21 cellular contexts compared by ENCODE assay signal in the genomic region with DNA sequence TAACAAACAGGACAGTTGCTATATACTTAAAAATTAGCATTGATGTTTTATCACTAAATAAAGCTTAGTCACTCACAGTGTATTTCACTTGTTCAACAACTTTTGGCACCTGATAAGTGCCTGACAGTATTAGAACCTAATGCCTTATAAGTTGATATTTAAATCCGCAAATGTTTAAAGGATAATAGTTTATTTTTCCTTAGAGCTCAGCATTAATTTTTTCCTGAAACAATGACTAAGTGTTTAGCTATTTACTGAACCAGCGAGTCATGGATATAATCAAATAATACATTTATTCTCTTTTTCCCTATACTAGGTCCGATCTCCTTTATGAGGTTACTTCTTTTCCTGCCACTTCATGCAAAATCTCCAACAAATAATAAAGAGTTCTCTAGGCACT.
DNase-seq lines count a peak whose midpoint lies in the region; ATAC-seq lines count a peak whose summit lies in the region.
"Had no signal": no experiment of that assay in that cellular context is flagged by ENCODE, and none has a peak within 500 bp of the region (broad histone marks: within the 10 kb centered on the region; RNA-seq: fewer than 3 reads in every experiment).

No MANE protein-coding gene starts in this region.

- peaks cover 63% of the 10 kb centered on the region for H3K36me3 ChIP-seq in CD4-positive, CD25-positive, alpha-beta regulatory T cell (ENCODE audit: control insufficient read depth, insufficient read depth, low read length)
- H3K36me3 ChIP-seq in GM23248 (ENCODE audit: low read depth): no peaks in the 10 kb centered on the region

- ATAC-seq in CD4-positive, CD25-positive, alpha-beta regulatory T cell (ENCODE audit: low read depth in 2 of 2): no peak
- ATAC-seq in memory B cell (ENCODE audit: low read depth): no peak
- ATAC-seq: activated naive CD4-positive, alpha-beta T cell treated with anti-CD3 and anti-CD28 coated beads, Interleukin-2, amount 50 U/mL, for 72 hours had no signal

- H4K20me1 ChIP-seq in GM23248 (ENCODE audit: insufficient read depth): no peaks in the 10 kb centered on the region

- no peaks in the 10 kb centered on the region for H3K9me2 ChIP-seq in GM23248 (ENCODE audit: insufficient read depth)

- no peak overlapping the region for H3K9ac ChIP-seq in GM23248

- no peaks in the 10 kb centered on the region for H3K27me3 Mint-ChIP-seq in CD4-positive, CD25-positive, alpha-beta regulatory T cell
- no peaks in the 10 kb centered on the region for H3K27me3 Mint-ChIP-seq in memory B cell

- no peaks in the 10 kb centered on the region for H3K27me3 ChIP-seq in CD4-positive, CD25-positive, alpha-beta regulatory T cell (ENCODE audit: control insufficient read depth, insufficient read depth, low read length)
- no peaks in the 10 kb centered on the region for H3K27me3 ChIP-seq in GM23248 (replicated peaks; ENCODE audit: insufficient read depth)
- H3K27me3 ChIP-seq: stomach had no signal

- no peak overlapping the region for H3K4me3 ChIP-seq in CD4-positive, CD25-positive, alpha-beta regulatory T cell (ENCODE audit: low read depth, low read length)
- H3K4me3 ChIP-seq in GM23248: no peak overlapping the region
- H3K4me3 ChIP-seq: stomach had no signal

- peak overlapping the region in 2 of 3 donors; percentile 81 to 85 for H3K27ac Mint-ChIP-seq in CD4-positive, CD25-positive, alpha-beta regulatory T cell
- H3K27ac Mint-ChIP-seq in memory B cell: peak overlapping the region; percentile 56

- no peaks in the 10 kb centered on the region for H3F3A ChIP-seq in GM23248 (ENCODE audit: insufficient read depth)

- no peak overlapping the region for H3K4me3 Mint-ChIP-seq in CD4-positive, CD25-positive, alpha-beta regulatory T cell
- H3K4me3 Mint-ChIP-seq in memory B cell: no peak overlapping the region

- no peak overlapping the region for H3K4me2 ChIP-seq in GM23248 (ENCODE audit: unreplicated experiment)

- no peak for DNase-seq in CD4-positive, CD25-positive, alpha-beta regulatory T cell
- DNase-seq in GM23248 (peak; percentile 37), memory B cell (ENCODE audit: low spot score in 2 of 2) (no peak), NCI-H2107 treated with DMSO at 0.1 percent for 48 hours (lab: John Stamatoyannopoulos, UW; ENCODE audit: unreplicated experiment) (no peak), pons (ENCODE audit: low spot score) (no peak), ureter (ENCODE audit: low spot score) (no peak)
- no peak for DNase-seq in stimulated activated CD4-positive, alpha-beta T cell treated with anti-CD3 and anti-CD28 coated beads, Interleukin-2, amount 100 ng/mL, for 24 hours
- DNase-seq: activated CD4-positive, CD25-positive, alpha-beta regulatory T cell treated with anti-CD3 and anti-CD28 coated beads, Interleukin-2, amount 50 U/mL, for 72 hours; activated CD8-positive, alpha-beta memory T cell treated with anti-CD3 and anti-CD28 coated beads, Interleukin-2, amount 50 U/mL, for 4 hours; effector CD8-positive, alpha-beta T cell; GF-D8; kidney; NCI-H2081; NCI-H524; retina; SHP77 treated with DMSO at 0.1 percent for 48 hours; stimulated activated CD4-positive, alpha-beta T cell treated with anti-CD3 and anti-CD28 coated beads, Interleukin-15, amount 100 ng/mL, for 24 hours; stomach; T-helper 9 cell had no signal

- 46 to 51% methylated on average over 3 of the region's 3 CpGs for WGBS in GM23248 (ENCODE audit: low coverage in 1 of 2, low lambda C conversion rate in 2 of 2, missing lambda C conversion rate in 2 of 2), 2 experiments

- H3K4me1 ChIP-seq in CD4-positive, CD25-positive, alpha-beta regulatory T cell (ENCODE audit: control insufficient read depth, insufficient read depth, low read length, poor library complexity, severe bottlenecking): peaks cover 18% of the 10 kb centered on the region
- H3K4me1 ChIP-seq in GM23248 (ENCODE audit: insufficient read depth): peaks cover 7% of the 10 kb centered on the region

- H3K27ac ChIP-seq in CD4-positive, CD25-positive, alpha-beta regulatory T cell (ENCODE audit: insufficient read depth, low read length, poor library complexity, severe bottlenecking): peak overlapping the region; percentile 56
- no peak overlapping the region for H3K27ac ChIP-seq in GM23248
- H3K27ac ChIP-seq in angular gyrus (ENCODE audit: low read depth, low read length): peak overlapping the region; percentile 93
- H3K27ac ChIP-seq: stomach had no signal

- H3K9me3 ChIP-seq in CD4-positive, CD25-positive, alpha-beta regulatory T cell (ENCODE audit: control insufficient read depth in 2 of 2, low read length in 2 of 2): no peaks in the 10 kb centered on the region
- H3K9me3 ChIP-seq in GM23248 (ENCODE audit: low read depth): no peaks in the 10 kb centered on the region
- H3K9me3 ChIP-seq: stomach had no signal

- in situ Hi-C loops in GM23248 (cut with MboI): no loop called here

- H3K36me3 Mint-ChIP-seq in CD4-positive, CD25-positive, alpha-beta regulatory T cell: peaks cover 83% of the 10 kb centered on the region
- H3K36me3 Mint-ChIP-seq in memory B cell: peaks cover 60% of the 10 kb centered on the region

- H3K4me1 Mint-ChIP-seq in CD4-positive, CD25-positive, alpha-beta regulatory T cell: peaks cover 47 to 65% (median 58%) of the 10 kb centered on the region in 4 donors
- peaks cover 13% of the 10 kb centered on the region for H3K4me1 Mint-ChIP-seq in memory B cell

- H3K79me2 ChIP-seq in GM23248 (ENCODE audit: insufficient read depth): no peaks in the 10 kb centered on the region

- H2AFZ ChIP-seq in GM23248: no peak overlapping the region

- peaks cover 0 to 27% (median 4%) of the 10 kb centered on the region in 7 donors for H3K9me3 Mint-ChIP-seq in CD4-positive, CD25-positive, alpha-beta regulatory T cell
- peaks cover 7% of the 10 kb centered on the region for H3K9me3 Mint-ChIP-seq in memory B cell
